1 cellular context compared by ENCODE assay signal in genomic region chr5:111680737-111681413, GRCh38.
A peak's percentile ranks its signal among the peaks of the same experiment; 100 is the strongest.
TF ChIP-seq lines count a peak whose summit lies in the region.

No MANE protein-coding gene starts in this region.

TF ChIP-seq in HepG2, 621 proteins besides CTCF, POLR2A, EP300 and RAD21 (continued from another document and continues in another):
- no peak for TF ChIP-seq GRHL1 (CRISPR knock-in tag; conservative IDR thresholded peaks at IDR 0.05)
- peak; percentile 64; the same call in 1 of the 2 replicates for TF ChIP-seq ETV5 (CRISPR knock-in tag; IDR thresholded peaks at IDR 0.05; ENCODE audit: borderline replicate concordance)
- no peak for TF ChIP-seq ZNF460 (CRISPR knock-in tag; IDR thresholded peaks at IDR 0.05; ENCODE audit: borderline replicate concordance)
- TF ChIP-seq ZNF101 (CRISPR knock-in tag; IDR thresholded peaks at IDR 0.05; ENCODE audit: borderline replicate concordance, low read depth) = no peak
- TF ChIP-seq HOXA3 (CRISPR knock-in tag; IDR thresholded peaks at IDR 0.05) = 0 out of 2 replicates have a peak, but pooled peaks have one; percentile 27
- TF ChIP-seq, protein P1, sequence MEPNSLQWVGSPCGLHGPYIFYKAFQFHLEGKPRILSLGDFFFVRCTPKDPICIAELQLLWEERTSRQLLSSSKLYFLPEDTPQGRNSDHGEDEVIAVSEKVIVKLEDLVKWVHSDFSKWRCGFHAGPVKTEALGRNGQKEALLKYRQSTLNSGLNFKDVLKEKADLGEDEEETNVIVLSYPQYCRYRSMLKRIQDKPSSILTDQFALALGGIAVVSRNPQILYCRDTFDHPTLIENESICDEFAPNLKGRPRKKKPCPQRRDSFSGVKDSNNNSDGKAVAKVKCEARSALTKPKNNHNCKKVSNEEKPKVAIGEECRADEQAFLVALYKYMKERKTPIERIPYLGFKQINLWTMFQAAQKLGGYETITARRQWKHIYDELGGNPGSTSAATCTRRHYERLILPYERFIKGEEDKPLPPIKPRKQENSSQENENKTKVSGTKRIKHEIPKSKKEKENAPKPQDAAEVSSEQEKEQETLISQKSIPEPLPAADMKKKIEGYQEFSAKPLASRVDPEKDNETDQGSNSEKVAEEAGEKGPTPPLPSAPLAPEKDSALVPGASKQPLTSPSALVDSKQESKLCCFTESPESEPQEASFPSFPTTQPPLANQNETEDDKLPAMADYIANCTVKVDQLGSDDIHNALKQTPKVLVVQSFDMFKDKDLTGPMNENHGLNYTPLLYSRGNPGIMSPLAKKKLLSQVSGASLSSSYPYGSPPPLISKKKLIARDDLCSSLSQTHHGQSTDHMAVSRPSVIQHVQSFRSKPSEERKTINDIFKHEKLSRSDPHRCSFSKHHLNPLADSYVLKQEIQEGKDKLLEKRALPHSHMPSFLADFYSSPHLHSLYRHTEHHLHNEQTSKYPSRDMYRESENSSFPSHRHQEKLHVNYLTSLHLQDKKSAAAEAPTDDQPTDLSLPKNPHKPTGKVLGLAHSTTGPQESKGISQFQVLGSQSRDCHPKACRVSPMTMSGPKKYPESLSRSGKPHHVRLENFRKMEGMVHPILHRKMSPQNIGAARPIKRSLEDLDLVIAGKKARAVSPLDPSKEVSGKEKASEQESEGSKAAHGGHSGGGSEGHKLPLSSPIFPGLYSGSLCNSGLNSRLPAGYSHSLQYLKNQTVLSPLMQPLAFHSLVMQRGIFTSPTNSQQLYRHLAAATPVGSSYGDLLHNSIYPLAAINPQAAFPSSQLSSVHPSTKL (CRISPR knock-in tag; IDR thresholded peaks at IDR 0.05) = peak; percentile 66; the same call in 1 of the 2 replicates
- TF ChIP-seq GFI1 (CRISPR knock-in tag; IDR thresholded peaks at IDR 0.05; ENCODE audit: borderline replicate concordance) = 0 out of 2 replicates have a peak, but pooled peaks have one; percentile 53
- TF ChIP-seq THAP9 (CRISPR knock-in tag; IDR thresholded peaks at IDR 0.05; ENCODE audit: borderline replicate concordance) = no peak
- TF ChIP-seq ZNF572 (CRISPR knock-in tag; IDR thresholded peaks at IDR 0.05) = no peak
- no peak for TF ChIP-seq ZNF724P (CRISPR knock-in tag; IDR thresholded peaks at IDR 0.05; ENCODE audit: borderline replicate concordance)
- TF ChIP-seq ZBTB10 (CRISPR knock-in tag; IDR thresholded peaks at IDR 0.05; ENCODE audit: borderline replicate concordance) = no peak
- no peak for TF ChIP-seq ZFP41 (CRISPR knock-in tag; IDR thresholded peaks at IDR 0.05; ENCODE audit: borderline replicate concordance)
- no peak for TF ChIP-seq MTA1 (CRISPR knock-in tag; IDR thresholded peaks at IDR 0.05; ENCODE audit: borderline replicate concordance)
- TF ChIP-seq MYC (CRISPR knock-in tag; IDR thresholded peaks at IDR 0.05; ENCODE audit: borderline replicate concordance) = no peak
- no peak for TF ChIP-seq ONECUT2 (CRISPR knock-in tag; IDR thresholded peaks at IDR 0.05)
- TF ChIP-seq ZNF207 (IDR thresholded peaks at IDR 0.05; ENCODE audit: borderline replicate concordance) = no peak
- TF ChIP-seq, protein P2, sequence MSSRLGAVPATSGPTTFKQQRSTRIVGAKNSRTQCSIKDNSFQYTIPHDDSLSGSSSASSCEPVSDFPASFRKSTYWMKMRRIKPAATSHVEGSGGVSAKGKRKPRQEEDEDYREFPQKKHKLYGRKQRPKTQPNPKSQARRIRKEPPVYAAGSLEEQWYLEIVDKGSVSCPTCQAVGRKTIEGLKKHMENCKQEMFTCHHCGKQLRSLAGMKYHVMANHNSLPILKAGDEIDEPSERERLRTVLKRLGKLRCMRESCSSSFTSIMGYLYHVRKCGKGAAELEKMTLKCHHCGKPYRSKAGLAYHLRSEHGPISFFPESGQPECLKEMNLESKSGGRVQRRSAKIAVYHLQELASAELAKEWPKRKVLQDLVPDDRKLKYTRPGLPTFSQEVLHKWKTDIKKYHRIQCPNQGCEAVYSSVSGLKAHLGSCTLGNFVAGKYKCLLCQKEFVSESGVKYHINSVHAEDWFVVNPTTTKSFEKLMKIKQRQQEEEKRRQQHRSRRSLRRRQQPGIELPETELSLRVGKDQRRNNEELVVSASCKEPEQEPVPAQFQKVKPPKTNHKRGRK (CRISPR knock-in tag; IDR thresholded peaks at IDR 0.05) = no peak
- no peak for TF ChIP-seq SMC3 (IDR thresholded peaks at IDR 0.05; ENCODE audit: low read length)
- TF ChIP-seq, protein P3, sequence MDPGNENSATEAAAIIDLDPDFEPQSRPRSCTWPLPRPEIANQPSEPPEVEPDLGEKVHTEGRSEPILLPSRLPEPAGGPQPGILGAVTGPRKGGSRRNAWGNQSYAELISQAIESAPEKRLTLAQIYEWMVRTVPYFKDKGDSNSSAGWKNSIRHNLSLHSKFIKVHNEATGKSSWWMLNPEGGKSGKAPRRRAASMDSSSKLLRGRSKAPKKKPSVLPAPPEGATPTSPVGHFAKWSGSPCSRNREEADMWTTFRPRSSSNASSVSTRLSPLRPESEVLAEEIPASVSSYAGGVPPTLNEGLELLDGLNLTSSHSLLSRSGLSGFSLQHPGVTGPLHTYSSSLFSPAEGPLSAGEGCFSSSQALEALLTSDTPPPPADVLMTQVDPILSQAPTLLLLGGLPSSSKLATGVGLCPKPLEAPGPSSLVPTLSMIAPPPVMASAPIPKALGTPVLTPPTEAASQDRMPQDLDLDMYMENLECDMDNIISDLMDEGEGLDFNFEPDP (CRISPR knock-in tag; conservative IDR thresholded peaks at IDR 0.05) = no peak
- TF ChIP-seq, protein P4, sequence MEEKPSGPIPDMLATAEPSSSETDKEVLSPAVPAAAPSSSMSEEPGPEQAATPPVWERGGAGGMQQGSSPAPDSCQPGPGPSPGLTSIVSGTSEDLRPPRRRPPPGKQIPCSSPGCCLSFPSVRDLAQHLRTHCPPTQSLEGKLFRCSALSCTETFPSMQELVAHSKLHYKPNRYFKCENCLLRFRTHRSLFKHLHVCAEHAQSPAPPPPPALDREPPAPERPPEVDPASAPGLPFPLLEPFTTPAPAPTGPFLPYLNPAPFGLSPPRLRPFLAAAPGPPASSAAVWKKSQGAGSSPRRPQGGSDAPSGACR (CRISPR knock-in tag; IDR thresholded peaks at IDR 0.05) = no peak
- TF ChIP-seq PAF1 (CRISPR knock-in tag; IDR thresholded peaks at IDR 0.05) = no peak
- peak; percentile 26; the same call in 1 of the 2 replicates for TF ChIP-seq FOSL2 (CRISPR knock-in tag; IDR thresholded peaks at IDR 0.05)
- no peak for TF ChIP-seq ZNF136 (CRISPR knock-in tag; IDR thresholded peaks at IDR 0.05; ENCODE audit: low read depth)
- peak; percentile 60 for TF ChIP-seq RARA (CRISPR knock-in tag; IDR thresholded peaks at IDR 0.05)
- 0 out of 2 replicates have a peak, but pooled peaks have one; percentile 34 for TF ChIP-seq PHF21A (CRISPR knock-in tag; IDR thresholded peaks at IDR 0.05)
- TF ChIP-seq NFIC (IDR thresholded peaks at IDR 0.05; ENCODE audit: low read length) = peak; percentile 43; the same call in 1 of the 2 replicates
- no peak for TF ChIP-seq RARG (CRISPR knock-in tag; IDR thresholded peaks at IDR 0.05; ENCODE audit: low read depth)
- peak; percentile 69; the same call in 1 of the 2 replicates for TF ChIP-seq CEBPB (IDR thresholded peaks at IDR 0.05; ENCODE audit: borderline replicate concordance, low read depth, low read length)
- TF ChIP-seq ZNF292 (CRISPR knock-in tag; IDR thresholded peaks at IDR 0.05; ENCODE audit: borderline replicate concordance, low read depth) = peak; percentile 58; the same call in 1 of the 2 replicates
- 0 out of 2 replicates have a peak, but pooled peaks have one; percentile 16 for TF ChIP-seq ZMYM3 (CRISPR knock-in tag; IDR thresholded peaks at IDR 0.05)
- no peak for TF ChIP-seq GABPB1 (CRISPR knock-in tag; IDR thresholded peaks at IDR 0.05)
- peak; percentile 50; the same call in 1 of the 2 replicates for TF ChIP-seq GATAD2A (CRISPR knock-in tag; IDR thresholded peaks at IDR 0.05)
- TF ChIP-seq, protein P5, sequence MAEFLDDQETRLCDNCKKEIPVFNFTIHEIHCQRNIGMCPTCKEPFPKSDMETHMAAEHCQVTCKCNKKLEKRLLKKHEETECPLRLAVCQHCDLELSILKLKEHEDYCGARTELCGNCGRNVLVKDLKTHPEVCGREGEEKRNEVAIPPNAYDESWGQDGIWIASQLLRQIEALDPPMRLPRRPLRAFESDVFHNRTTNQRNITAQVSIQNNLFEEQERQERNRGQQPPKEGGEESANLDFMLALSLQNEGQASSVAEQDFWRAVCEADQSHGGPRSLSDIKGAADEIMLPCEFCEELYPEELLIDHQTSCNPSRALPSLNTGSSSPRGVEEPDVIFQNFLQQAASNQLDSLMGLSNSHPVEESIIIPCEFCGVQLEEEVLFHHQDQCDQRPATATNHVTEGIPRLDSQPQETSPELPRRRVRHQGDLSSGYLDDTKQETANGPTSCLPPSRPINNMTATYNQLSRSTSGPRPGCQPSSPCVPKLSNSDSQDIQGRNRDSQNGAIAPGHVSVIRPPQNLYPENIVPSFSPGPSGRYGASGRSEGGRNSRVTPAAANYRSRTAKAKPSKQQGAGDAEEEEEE (CRISPR knock-in tag; IDR thresholded peaks at IDR 0.05; ENCODE audit: borderline replicate concordance) = no peak
- TF ChIP-seq SIN3B (IDR thresholded peaks at IDR 0.05; ENCODE audit: low read length) = no peak
- TF ChIP-seq ZMYM4 (CRISPR knock-in tag; IDR thresholded peaks at IDR 0.05) = peak; percentile 54
- no peak for TF ChIP-seq GABPA (IDR thresholded peaks at IDR 0.05; ENCODE audit: low read depth, low read length)
- no peak for TF ChIP-seq GABPA (CRISPR knock-in tag; IDR thresholded peaks at IDR 0.05; ENCODE audit: low read depth)
- TF ChIP-seq ZNF83 (CRISPR knock-in tag; IDR thresholded peaks at IDR 0.05; ENCODE audit: borderline replicate concordance) = no peak
- TF ChIP-seq POLR2AphosphoS2 (IDR thresholded peaks at IDR 0.05; ENCODE audit: low read depth, low read length) = no peak
- TF ChIP-seq, protein P6, sequence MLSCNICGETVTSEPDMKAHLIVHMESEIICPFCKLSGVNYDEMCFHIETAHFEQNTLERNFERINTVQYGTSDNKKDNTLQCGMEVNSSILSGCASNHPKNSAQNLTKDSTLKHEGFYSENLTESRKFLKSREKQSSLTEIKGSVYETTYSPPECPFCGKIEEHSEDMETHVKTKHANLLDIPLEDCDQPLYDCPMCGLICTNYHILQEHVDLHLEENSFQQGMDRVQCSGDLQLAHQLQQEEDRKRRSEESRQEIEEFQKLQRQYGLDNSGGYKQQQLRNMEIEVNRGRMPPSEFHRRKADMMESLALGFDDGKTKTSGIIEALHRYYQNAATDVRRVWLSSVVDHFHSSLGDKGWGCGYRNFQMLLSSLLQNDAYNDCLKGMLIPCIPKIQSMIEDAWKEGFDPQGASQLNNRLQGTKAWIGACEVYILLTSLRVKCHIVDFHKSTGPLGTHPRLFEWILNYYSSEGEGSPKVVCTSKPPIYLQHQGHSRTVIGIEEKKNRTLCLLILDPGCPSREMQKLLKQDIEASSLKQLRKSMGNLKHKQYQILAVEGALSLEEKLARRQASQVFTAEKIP (CRISPR knock-in tag; IDR thresholded peaks at IDR 0.05; ENCODE audit: borderline replicate concordance) = no peak
